ENCODE assay signal across 8 cellular contexts in the genomic region with DNA sequence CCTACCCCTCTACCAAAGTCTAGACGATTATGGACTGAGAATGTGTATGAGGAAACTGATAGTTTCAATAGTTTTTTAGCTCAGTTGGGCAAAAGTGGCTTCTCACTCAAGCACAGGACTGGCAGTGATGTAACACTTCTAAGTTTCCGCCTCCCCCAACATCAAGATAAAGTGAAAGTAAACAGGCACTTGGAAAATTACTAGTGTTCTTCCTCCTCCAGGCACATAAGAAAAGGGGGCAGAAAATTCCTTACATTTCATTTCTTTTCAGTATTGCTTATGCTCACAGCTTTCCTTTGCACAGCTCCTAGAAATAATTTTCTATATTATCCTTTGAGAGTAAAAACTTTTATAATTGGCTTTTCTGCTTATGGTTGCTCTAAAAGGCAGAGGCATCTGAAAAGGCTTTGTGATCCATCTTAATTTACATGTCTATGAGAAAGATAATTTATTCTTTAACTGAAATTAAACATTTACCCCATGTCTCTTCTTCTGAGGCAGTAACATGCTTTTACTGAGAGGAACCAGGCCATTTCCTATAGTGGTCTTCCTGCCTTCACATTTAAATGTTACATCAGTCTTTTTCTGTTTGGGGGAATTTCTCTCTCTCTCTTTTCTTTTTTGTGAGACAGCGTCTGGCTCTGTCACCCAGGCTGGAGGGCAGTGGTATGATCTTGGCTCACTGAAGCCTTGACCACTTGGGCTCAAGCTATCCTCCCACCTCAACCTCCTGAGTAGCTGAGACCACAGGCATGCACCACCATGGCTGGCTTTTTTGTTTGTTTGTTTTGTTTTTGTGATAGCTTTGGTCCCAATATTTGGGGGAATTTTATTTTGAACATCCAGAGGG.
DNase-seq lines count a peak whose midpoint lies in the region; ATAC-seq and TF ChIP-seq lines count a peak whose summit lies in the region.

No MANE protein-coding gene starts in this region.

- H3K27me3 ChIP-seq in OCI-LY3 (ENCODE audit: low read depth, low read length): no peaks in the 10 kb centered on the region

- no peaks in the 10 kb centered on the region for H4K20me1 ChIP-seq in OCI-LY3 (ENCODE audit: insufficient read depth, low read length)

- H3K4me3 Mint-ChIP-seq in activated naive CD8-positive, alpha-beta T cell: peak overlapping the region; percentile 90

- no peaks in the 10 kb centered on the region for H3K9me3 Mint-ChIP-seq in activated naive CD8-positive, alpha-beta T cell (ENCODE audit: low read depth)

- H3K36me3 ChIP-seq in OCI-LY3 (replicated peaks; ENCODE audit: low read depth, low read length): no peaks in the 10 kb centered on the region

- peak overlapping the region; percentile 63 for H3K9ac ChIP-seq in OCI-LY3 (ENCODE audit: low read length)

- peaks cover 2% of the 10 kb centered on the region for H3K36me3 Mint-ChIP-seq in activated naive CD8-positive, alpha-beta T cell

- peak overlapping the region; percentile 81 for H3K4me2 ChIP-seq in OCI-LY3 (ENCODE audit: low read length)

- peak overlapping the region; percentile 62 for H3K4me3 ChIP-seq in OCI-LY3 (ENCODE audit: low read length)

- H3K79me2 ChIP-seq in OCI-LY3 (ENCODE audit: low read length): no peaks in the 10 kb centered on the region

- peak overlapping the region; percentile 89 for H2AFZ ChIP-seq in OCI-LY3 (ENCODE audit: low read depth, low read length)

- H3K9me3 ChIP-seq in OCI-LY3 (ENCODE audit: insufficient read depth, low read length): no peaks in the 10 kb centered on the region

- peak overlapping the region; percentile 99 for H3K27ac Mint-ChIP-seq in activated naive CD8-positive, alpha-beta T cell

- no peak for TF ChIP-seq CTCF in OCI-LY3 (IDR thresholded peaks at IDR 0.05; ENCODE audit: low read depth, low read length)

- DNase-seq in CD1c-positive myeloid dendritic cell (ENCODE audit: extremely low spot score) (peak; percentile 86), Right ventricle myocardium superior (no peak), putamen (ENCODE audit: low spot score) (peak; percentile 73), 8988T (no peak)

- peaks cover 36% of the 10 kb centered on the region for H3K4me1 Mint-ChIP-seq in activated naive CD8-positive, alpha-beta T cell (ENCODE audit: low read depth)

- peak; percentile 34 for TF ChIP-seq POLR2A in GM18951 (IDR thresholded peaks at IDR 0.05; ENCODE audit: extremely low read depth, insufficient read depth, insufficient read length)

- in situ Hi-C loops in GM18951 (cut with MboI; ENCODE audit: low sequenced_read_pairs, unreplicated experiment): no loop called here

- intact Hi-C loops in Right ventricle myocardium superior (cut with DNase I): loop anchor here (10.0 kb wide), 1 partner anchor 61 kb away; a partner anchor contains a TSS

- peak; percentile 72 for ATAC-seq in HG03108 (IDR thresholded peaks at IDR 0.05; ENCODE audit: unreplicated experiment)
- peak; percentile 89 for ATAC-seq in Right ventricle myocardium superior (ENCODE audit: poor library complexity)

- peaks cover 24% of the 10 kb centered on the region for H3K4me1 ChIP-seq in OCI-LY3 (ENCODE audit: low read length)

- H3K27me3 Mint-ChIP-seq in activated naive CD8-positive, alpha-beta T cell: no peaks in the 10 kb centered on the region

- H3K27ac ChIP-seq in OCI-LY3 (ENCODE audit: low read length): peak overlapping the region; percentile 87

Comparison
In these comparisons a context has a peak if more than half of its experiments do, and no peak if none do; other contexts are left out.
1. DNase-seq: peak in CD1c-positive myeloid dendritic cell (single experiment) and putamen (single experiment); none in Right ventricle myocardium superior (single experiment) and 8988T (single experiment).